In genomic region chr5:150573867-150574817, GRCh38 we compare ENCODE assay signal across 1 cellular context.
TF ChIP-seq lines count a peak whose summit lies in the region.

No MANE protein-coding gene starts in this region.

TF ChIP-seq in H1, 55 proteins besides CTCF, POLR2A, EP300 and RAD21 (continued from another document):
- TF ChIP-seq BCL11A (IDR thresholded peaks at IDR 0.05; ENCODE audit: low read depth in 2 of 2, low read length in 2 of 2) (no peak), CREB1 (IDR thresholded peaks at IDR 0.05) (no peak), ZNF274 (IDR thresholded peaks at IDR 0.05; ENCODE audit: borderline replicate concordance, extremely low read depth, low read length) (no peak), ATF3 (IDR thresholded peaks at IDR 0.05; ENCODE audit: insufficient read depth, low read depth, low read length) (no peak)
TF ChIP-seq in H1: peak in this region for 0.
